Comparison of ENCODE assay signal across 27 cellular contexts in genomic region chr5:129077433-129078075, GRCh38.
"Had no signal": no experiment of that assay in that cellular context is flagged by ENCODE, and none has a peak within 500 bp of the region (broad histone marks: within the 10 kb centered on the region; RNA-seq: fewer than 3 reads in every experiment).

No MANE protein-coding gene starts in this region.

- H3K4me1 ChIP-seq: left lung, lower lobe of right lung, right lobe of liver, tibial nerve, uterus had no signal

- H3K4me2 ChIP-seq: smooth muscle cell had no signal

- H3K27me3 ChIP-seq: ovary, right atrium auricular region, right lobe of liver, tibial nerve, uterus had no signal

- H3K4me1 Mint-ChIP-seq: immature natural killer cell; naive B cell; natural killer cell; stimulated activated memory B cell treated with anti-CD40 and anti-IgM and Interleukin-4, amounts not matched to agents 10 μg/mL and 1 μg/mL and 100 μg/mL, for 72 hours; stimulated activated naive CD8-positive, alpha-beta T cell treated with anti-CD3 and anti-CD28 coated beads, Interleukin-15, amount 100 ng/mL, for 72 hours had no signal

- H3K36me3 ChIP-seq: left lung, lower lobe of right lung, ovary, right atrium auricular region, right lobe of liver, tibial nerve, uterus had no signal

- H3K27ac ChIP-seq: left lung, lower lobe of right lung, ovary, right atrium auricular region, right lobe of liver, tibial nerve, uterus had no signal

- H3K9me3 Mint-ChIP-seq: immature natural killer cell; mesothelial cell of epicardium; naive B cell; natural killer cell; stimulated activated memory B cell treated with anti-CD40 and anti-IgM and Interleukin-4, amounts not matched to agents 10 μg/mL and 1 μg/mL and 100 μg/mL, for 72 hours; stimulated activated naive CD8-positive, alpha-beta T cell treated with anti-CD3 and anti-CD28 coated beads, Interleukin-15, amount 100 ng/mL, for 72 hours; type B pancreatic cell had no signal

- H3K9me3 ChIP-seq: left lung, lower lobe of right lung, ovary, right atrium auricular region, right lobe of liver, tibial nerve, uterus had no signal

- H3K27me3 Mint-ChIP-seq: progenitor cell of endocrine pancreas; stimulated activated memory B cell treated with anti-CD40 and anti-IgM and Interleukin-4, amounts not matched to agents 10 μg/mL and 1 μg/mL and 100 μg/mL, for 72 hours; type B pancreatic cell had no signal

- DNase-seq: hypothalamus; immature natural killer cell; kidney; left colon; left lung; lower lobe of right lung; mammary epithelial cell; mesenchymal stem cell; naive B cell; natural killer cell; ovary; right lobe of liver; stimulated activated CD4-positive, alpha-beta T cell treated with anti-CD3 and anti-CD28 coated beads, Interleukin-1b, Interleukin-23, amount 100 ng/mL, for 48 hours; stimulated activated CD4-positive, alpha-beta T cell treated with anti-CD3 and anti-CD28 coated beads, Interleukin-2, amount 100 ng/mL, for 48 hours; stimulated activated CD4-positive, alpha-beta T cell treated with anti-CD3 and anti-CD28 coated beads, Interleukin-4, amount 100 ng/mL, for 4 hours; stimulated activated CD8-positive, alpha-beta memory T cell treated with anti-CD3 and anti-CD28 coated beads, Interleukin-4, amount 100 ng/mL, for 48 hours; stimulated activated naive CD4-positive, alpha-beta T cell treated with Interleukin-2 at 50 U/mL for 16 hours; stimulated activated naive CD8-positive, alpha-beta T cell treated with anti-CD3 and anti-CD28 coated beads, Interleukin-15, amount 100 ng/mL, for 72 hours; substantia nigra; uterus had no signal

- H3K4me3 ChIP-seq: left lung, lower lobe of right lung, ovary, right atrium auricular region, right lobe of liver, smooth muscle cell, tibial nerve, uterus had no signal

- H3K4me3 Mint-ChIP-seq: immature natural killer cell; mesothelial cell of epicardium; naive B cell; natural killer cell; stimulated activated memory B cell treated with anti-CD40 and anti-IgM and Interleukin-4, amounts not matched to agents 10 μg/mL and 1 μg/mL and 100 μg/mL, for 72 hours; stimulated activated naive CD8-positive, alpha-beta T cell treated with anti-CD3 and anti-CD28 coated beads, Interleukin-15, amount 100 ng/mL, for 72 hours; type B pancreatic cell had no signal

- H3K36me3 Mint-ChIP-seq: immature natural killer cell; mesothelial cell of epicardium; naive B cell; natural killer cell; stimulated activated memory B cell treated with anti-CD40 and anti-IgM and Interleukin-4, amounts not matched to agents 10 μg/mL and 1 μg/mL and 100 μg/mL, for 72 hours; type B pancreatic cell had no signal

- H3K27ac Mint-ChIP-seq: immature natural killer cell; naive B cell; natural killer cell; progenitor cell of endocrine pancreas; stimulated activated memory B cell treated with anti-CD40 and anti-IgM and Interleukin-4, amounts not matched to agents 10 μg/mL and 1 μg/mL and 100 μg/mL, for 72 hours; stimulated activated naive CD8-positive, alpha-beta T cell treated with anti-CD3 and anti-CD28 coated beads, Interleukin-15, amount 100 ng/mL, for 72 hours; type B pancreatic cell had no signal
